In genomic region chr6:13574149-13574570, GRCh38 we compare ENCODE assay signal across 8 cellular contexts. TPM values are rescaled to one million over a fixed set of nuclear protein-coding genes. Genes with fewer than 3 reads are reported as not detected.
DNase-seq lines count a peak whose midpoint lies in the region; ATAC-seq, FAIRE-seq and TF ChIP-seq lines count a peak whose summit lies in the region.

No MANE protein-coding gene starts in this region.

- H3K27me3 Mint-ChIP-seq in activated naive CD8-positive, alpha-beta T cell, result no peaks in the 10 kb centered on the region

- H3K9me3 Mint-ChIP-seq in activated naive CD8-positive, alpha-beta T cell (ENCODE audit: low read depth), result no peaks in the 10 kb centered on the region

- H3K4me2 ChIP-seq in SK-N-SH, result peak overlapping the region; percentile 95; the same call in 1 of the 2 replicates

- H3K36me3 ChIP-seq in SK-N-SH (replicated peaks in 1 of 2; ENCODE audit: control insufficient read depth in 1 of 2, insufficient read depth in 2 of 2, low read length in 1 of 2) (peaks cover 3 to 12% of the 10 kb centered on the region in 2 experiments), pancreas (no peaks in the 10 kb centered on the region), tibial artery (no peaks in the 10 kb centered on the region)

- peak overlapping the region; percentile 90; the same call in 1 of the 2 replicates for H2AFZ ChIP-seq in SK-N-SH (ENCODE audit: low read depth)

- TF ChIP-seq RAD21 in SK-N-SH (IDR thresholded peaks at IDR 0.05; ENCODE audit: low read length), result peak; percentile 40

- H3K9ac ChIP-seq in SK-N-SH, result peak overlapping the region; percentile 94

- H3K4me3 ChIP-seq in SK-N-SH (ENCODE audit: low read depth in 2 of 2, low read length in 1 of 2), result peak overlapping the region; percentile 75 to 83
- H3K4me3 ChIP-seq in pancreas, result peak overlapping the region; percentile 58 to 90 (median 70)
- peak overlapping the region; percentile 76 to 91 for H3K4me3 ChIP-seq in tibial artery

- TF ChIP-seq CTCF in SK-N-SH (IDR thresholded peaks at IDR 0.05), result peak; percentile 49
- TF ChIP-seq CTCF in pancreas (IDR thresholded peaks at IDR 0.05), result peak in 3 of 4 donors; percentile 8 to 41 (median 26)
- TF ChIP-seq CTCF in tibial artery (IDR thresholded peaks at IDR 0.05), result peak; percentile 41 to 51

- H3K4me1 Mint-ChIP-seq in activated naive CD8-positive, alpha-beta T cell (ENCODE audit: low read depth), result peaks cover 17% of the 10 kb centered on the region

- peaks cover 8% of the 10 kb centered on the region; the same call in 1 of the 2 replicates for H3K79me2 ChIP-seq in SK-N-SH (ENCODE audit: insufficient read depth)

- H3K36me3 Mint-ChIP-seq in activated naive CD8-positive, alpha-beta T cell, result no peaks in the 10 kb centered on the region

- H3K4me1 ChIP-seq in SK-N-SH (ENCODE audit: control insufficient read depth in 1 of 2, insufficient read depth in 2 of 2, low read depth in 1 of 2, low read length in 1 of 2) (peaks cover 0 to 7% of the 10 kb centered on the region in 2 experiments; a peak in 2 of 4 replicates), pancreas (peaks cover 0 to 4% (median 0%) of the 10 kb centered on the region in 3 donors), tibial artery (peaks cover 0 to 9% (median 6%) of the 10 kb centered on the region in 4 donors)

- H3K9me3 ChIP-seq in SK-N-SH, result 0 out of 2 replicates have a peak, but pooled peaks cover 3% of the 10 kb centered on the region
- H3K9me3 ChIP-seq in pancreas, result no peaks in the 10 kb centered on the region
- H3K9me3 ChIP-seq in tibial artery, result no peaks in the 10 kb centered on the region

- H3K27me3 ChIP-seq in SK-N-SH (ENCODE audit: insufficient read depth) (no peaks in the 10 kb centered on the region), pancreas (no peaks in the 10 kb centered on the region), tibial artery (peaks cover 0 to 1% of the 10 kb centered on the region in 2 donors)

- H3K27ac ChIP-seq in SK-N-SH (ENCODE audit: low read depth in 2 of 2, low read length in 1 of 2), result peak overlapping the region; percentile 90 to 92
- peak overlapping the region; percentile 89 to 98 (median 96) for H3K27ac ChIP-seq in pancreas
- H3K27ac ChIP-seq in tibial artery, result peak overlapping the region; percentile 95 to 96

- peak; percentile 98 for DNase-seq in NAMALWA (ENCODE audit: low spot score)
- DNase-seq in SK-N-SH, result peak; percentile 99
- peak; percentile 96 for DNase-seq in Right ventricle myocardium inferior (ENCODE audit: missing footprints)
- peak; percentile 92 to 97 (median 94) for DNase-seq in pancreas
- DNase-seq in tibial artery, result peak; percentile 91 to 96

- WGBS in SK-N-SH (ENCODE audit: low lambda C conversion rate), result 1% methylated on average over 13 of the region's 46 CpGs
- WGBS in pancreas, 2 donors, result 0% methylated on average over 39 to 46 of the region's 46 CpGs

- intact Hi-C loops in Right ventricle myocardium inferior (cut with DNase I) (loop anchor here (2.0 kb wide), 2 partner anchors 35 to 87 kb away; partner anchors contain the start of gene GFOD1), pancreas (cut with DNase I) (no loop called here), tibial artery (cut with DNase I; ENCODE audit: low total_unique reads) (loop anchor here (10.0 kb wide), 1 partner anchor 239 kb away; no protein-coding TSS in a partner anchor)

- CTCF ChIA-PET in SK-N-SH (lab: Yijun Ruan, JAX), result interaction anchor here (0.7 to 6.0 kb wide), 29 partner anchors 10 to 492 kb away, joined by 3 to 48 read pairs (median 5); partner anchors contain the start of genes GFOD1, NOL7 and TBC1D7

- H3F3A ChIP-seq in SK-N-SH (replicated peaks; ENCODE audit: insufficient read depth), result peaks cover 19% of the 10 kb centered on the region

- ATAC-seq in HG02571 (IDR thresholded peaks at IDR 0.05; ENCODE audit: unreplicated experiment) (peak; percentile 79), Right ventricle myocardium inferior (peak; percentile 96), pancreas (peak; percentile 93 to 97 (median 95))

- POLR2A ChIA-PET in SK-N-SH (lab: Yijun Ruan, JAX), result interaction anchor here (0.7 to 2.3 kb wide), 7 partner anchors 12 to 246 kb away, joined by 3 to 33 read pairs (median 3); partner anchors contain the start of genes GFOD1, NOL7 and TBC1D7

- FAIRE-seq in pancreas (lab: Jason Lieb, UNC), result no peak

- H3K4me3 Mint-ChIP-seq in activated naive CD8-positive, alpha-beta T cell, result peak overlapping the region; percentile 95

- TF ChIP-seq POLR2A in GM10847 (IDR thresholded peaks at IDR 0.05; ENCODE audit: extremely low read depth, insufficient read length), result peak; percentile 87

- H3K27ac Mint-ChIP-seq in activated naive CD8-positive, alpha-beta T cell, result peak overlapping the region; percentile 98

- no peaks in the 10 kb centered on the region for H4K20me1 ChIP-seq in SK-N-SH (ENCODE audit: insufficient read depth)

- H3K9me2 ChIP-seq in SK-N-SH, result no peaks in the 10 kb centered on the region

- TF ChIP-seq EP300 in SK-N-SH (IDR thresholded peaks at IDR 0.05; ENCODE audit: borderline replicate concordance in 1 of 2, low read depth in 1 of 2, low read length in 1 of 2), result no peak

TF ChIP-seq in SK-N-SH, 30 proteins besides CTCF, POLR2A, EP300 and RAD21 (continues in another document):
- TF ChIP-seq SIN3A (IDR thresholded peaks at IDR 0.05; ENCODE audit: borderline replicate concordance, low read depth, low read length) (0 out of 2 replicates have a peak, but pooled peaks have one; percentile 52), EZH2phosphoT487 (IDR thresholded peaks at IDR 0.05; ENCODE audit: borderline replicate concordance, low read depth) (no peak), REST (IDR thresholded peaks at IDR 0.05; ENCODE audit: low read depth, low read length) (no peak), TAF1 (IDR thresholded peaks at IDR 0.05; ENCODE audit: borderline replicate concordance, low read depth, low read length) (peak; percentile 51; the same call in 1 of the 2 replicates), RCOR1 (IDR thresholded peaks at IDR 0.05; ENCODE audit: low read length) (0 out of 2 replicates have a peak, but pooled peaks have one; percentile 5), CHD2 (IDR thresholded peaks at IDR 0.05; ENCODE audit: low read length, partially characterized antibody) (peak; percentile 99), MEF2A (IDR thresholded peaks at IDR 0.05; ENCODE audit: borderline replicate concordance, low read depth) (no peak)
- TF ChIP-seq, protein P1, sequence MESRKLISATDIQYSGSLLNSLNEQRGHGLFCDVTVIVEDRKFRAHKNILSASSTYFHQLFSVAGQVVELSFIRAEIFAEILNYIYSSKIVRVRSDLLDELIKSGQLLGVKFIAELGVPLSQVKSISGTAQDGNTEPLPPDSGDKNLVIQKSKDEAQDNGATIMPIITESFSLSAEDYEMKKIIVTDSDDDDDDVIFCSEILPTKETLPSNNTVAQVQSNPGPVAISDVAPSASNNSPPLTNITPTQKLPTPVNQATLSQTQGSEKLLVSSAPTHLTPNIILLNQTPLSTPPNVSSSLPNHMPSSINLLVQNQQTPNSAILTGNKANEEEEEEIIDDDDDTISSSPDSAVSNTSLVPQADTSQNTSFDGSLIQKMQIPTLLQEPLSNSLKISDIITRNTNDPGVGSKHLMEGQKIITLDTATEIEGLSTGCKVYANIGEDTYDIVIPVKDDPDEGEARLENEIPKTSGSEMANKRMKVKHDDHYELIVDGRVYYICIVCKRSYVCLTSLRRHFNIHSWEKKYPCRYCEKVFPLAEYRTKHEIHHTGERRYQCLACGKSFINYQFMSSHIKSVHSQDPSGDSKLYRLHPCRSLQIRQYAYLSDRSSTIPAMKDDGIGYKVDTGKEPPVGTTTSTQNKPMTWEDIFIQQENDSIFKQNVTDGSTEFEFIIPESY (IDR thresholded peaks at IDR 0.05; ENCODE audit: borderline replicate concordance, low read depth), result peak; percentile 92
- TF ChIP-seq, protein P2, sequence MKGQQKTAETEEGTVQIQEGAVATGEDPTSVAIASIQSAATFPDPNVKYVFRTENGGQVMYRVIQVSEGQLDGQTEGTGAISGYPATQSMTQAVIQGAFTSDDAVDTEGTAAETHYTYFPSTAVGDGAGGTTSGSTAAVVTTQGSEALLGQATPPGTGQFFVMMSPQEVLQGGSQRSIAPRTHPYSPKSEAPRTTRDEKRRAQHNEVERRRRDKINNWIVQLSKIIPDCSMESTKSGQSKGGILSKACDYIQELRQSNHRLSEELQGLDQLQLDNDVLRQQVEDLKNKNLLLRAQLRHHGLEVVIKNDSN (IDR thresholded peaks at IDR 0.05; ENCODE audit: borderline replicate concordance, low read depth), result no peak

RNA-seq across cellular contexts. Expression of gene SIRT5, which starts 0.2 kb away (rescaled TPM):
- 6.7 and 9.0 TPM in 2 replicates for polyA plus RNA-seq in SK-N-SH (2012; rRNA removed)
- polyA plus RNA-seq in SK-N-SH (2012; cell fraction: cytosol; rRNA removed), result 6.2 and 6.5 TPM in 2 replicates
- polyA plus RNA-seq in SK-N-SH (2012; cell fraction: nucleus; rRNA removed), result 17.2 and 25.3 TPM in 2 replicates
- total RNA-seq in Right ventricle myocardium inferior, result 50.8 TPM
- total RNA-seq in pancreas, result 1 to 10 TPM; 3.8 to 8.6 (median 4.7) TPM
- 1 to 10 TPM; 4.6 to 8.0 TPM for polyA plus RNA-seq in pancreas

RNA-seq across cellular contexts. Expression of gene NOL7, which starts 41.0 kb away (rescaled TPM):
- polyA plus RNA-seq in SK-N-SH (2012; rRNA removed), result 75.7 and 103 TPM in 2 replicates
- 114 and 122 TPM in 2 replicates for polyA plus RNA-seq in SK-N-SH (2012; cell fraction: cytosol; rRNA removed)
- polyA plus RNA-seq in SK-N-SH (2012; cell fraction: nucleus; rRNA removed), result 44.5 and 67.5 TPM in 2 replicates
- 50.7 TPM for total RNA-seq in Right ventricle myocardium inferior
- total RNA-seq in pancreas, result 10 to 100 TPM; 22.9 to 35.3 (median 28.1) TPM
- polyA plus RNA-seq in pancreas, result 10 to 100 TPM; 22.7 to 40.3 TPM

Comparison
In these comparisons a context has a peak if more than half of its experiments do, and no peak if none do; other contexts are left out.
1. Peak in every context shown above with its lines: DNase-seq, ATAC-seq, H3K4me3 ChIP-seq and H3K27ac ChIP-seq.
2. intact Hi-C loops: an anchor here in Right ventricle myocardium inferior (2.0 kb wide) and tibial artery (10.0 kb wide); none called in pancreas.